1 cellular context compared by ENCODE assay signal in genomic region chr15:74050127-74050526, GRCh38.
TF ChIP-seq lines count a peak whose summit lies in the region.

No MANE protein-coding gene starts in this region.

TF ChIP-seq in SK-N-SH treated with all-trans-retinoic acid at 6 μM for 48 hours, 23 proteins besides CTCF, POLR2A, EP300 and RAD21 (continued from another document):
- no peak for TF ChIP-seq POU6F1 (CRISPR knock-in tag; IDR thresholded peaks at IDR 0.05; ENCODE audit: borderline replicate concordance, low read depth)
- TF ChIP-seq TSHZ2 (CRISPR knock-in tag; IDR thresholded peaks at IDR 0.05): no peak
- TF ChIP-seq CSRNP3 (CRISPR knock-in tag; IDR thresholded peaks at IDR 0.05): no peak
- no peak for TF ChIP-seq ZFP30 (CRISPR knock-in tag; IDR thresholded peaks at IDR 0.05)
- no peak for TF ChIP-seq GLIS3 (CRISPR knock-in tag; IDR thresholded peaks at IDR 0.05)
